ENCODE assay signal across 16 cellular contexts in genomic region chr15:89768071-89768500, GRCh38. TPM values are rescaled to one million over a fixed set of nuclear protein-coding genes. Genes with fewer than 3 reads are reported as not detected.
DNase-seq lines count a peak whose midpoint lies in the region; ATAC-seq and TF ChIP-seq lines count a peak whose summit lies in the region.
"Had no signal": no experiment of that assay in that cellular context is flagged by ENCODE, and none has a peak within 500 bp of the region (broad histone marks: within the 10 kb centered on the region; RNA-seq: fewer than 3 reads in every experiment).

No MANE protein-coding gene starts in this region.

- H3K4me3 ChIP-seq in BJ (ENCODE audit: low read depth, low read length): no peak overlapping the region
- H3K4me3 ChIP-seq in Peyer's patch: no peak overlapping the region
- H3K4me3 ChIP-seq in osteoblast (ENCODE audit: insufficient read depth, low read length): no peak overlapping the region
- no peak overlapping the region for H3K4me3 ChIP-seq in WERI-Rb-1 (ENCODE audit: low read depth, low read length)
- H3K4me3 ChIP-seq: lower lobe of right lung had no signal

- peak; percentile 63 for ATAC-seq in Right ventricle myocardium superior (ENCODE audit: poor library complexity)
- ATAC-seq in SK-N-SH treated with all-trans-retinoic acid at 6 μM for 48 hours: no peak

- no peak overlapping the region for H2AFZ ChIP-seq in osteoblast (ENCODE audit: low read length)

- TF ChIP-seq CTCF in BJ (IDR thresholded peaks at IDR 0.05; ENCODE audit: insufficient read depth, low read depth, low read length) (no peak), Peyer's patch (IDR thresholded peaks at IDR 0.05) (no peak), osteoblast (IDR thresholded peaks at IDR 0.05; ENCODE audit: extremely low read depth, low read depth, low read length) (no peak), WERI-Rb-1 (IDR thresholded peaks at IDR 0.05; ENCODE audit: low read depth, low read length) (no peak)

- no peaks in the 10 kb centered on the region for H4K20me1 ChIP-seq in osteoblast (ENCODE audit: insufficient read depth, low read length)

- no peak overlapping the region for H3K27ac ChIP-seq in Peyer's patch
- no peak overlapping the region for H3K27ac ChIP-seq in osteoblast (ENCODE audit: low read depth, low read length)
- no peak overlapping the region for H3K27ac ChIP-seq in WERI-Rb-1
- H3K27ac ChIP-seq: lower lobe of right lung had no signal

- no peaks in the 10 kb centered on the region for H3K36me3 ChIP-seq in BJ (ENCODE audit: control insufficient read depth, insufficient read depth, low read length)
- H3K36me3 ChIP-seq in Peyer's patch: no peaks in the 10 kb centered on the region
- H3K36me3 ChIP-seq in osteoblast (ENCODE audit: insufficient read depth, low read length): no peaks in the 10 kb centered on the region
- no peaks in the 10 kb centered on the region for H3K36me3 ChIP-seq in WERI-Rb-1
- H3K36me3 ChIP-seq: lower lobe of right lung had no signal

- POLR2A ChIA-PET in BJ (lab: Charles Lee): interaction anchor here (0.6 kb wide), 1 partner anchor 126 kb away, joined by 4 read pairs; the partner anchor contains the start of gene AP3S2

- H3K9me3 ChIP-seq in Peyer's patch (no peaks in the 10 kb centered on the region), osteoblast (ENCODE audit: low read depth, low read length) (no peaks in the 10 kb centered on the region), WERI-Rb-1 (ENCODE audit: severe bottlenecking) (no peaks in the 10 kb centered on the region)
- H3K9me3 ChIP-seq: lower lobe of right lung had no signal

- DNase-seq in BJ (ENCODE audit: low read depth) (peak; percentile 27), Peyer's patch (peak in 2 of 3 donors; percentile 49 to 71), Right ventricle myocardium superior (peak; percentile 58), osteoblast (ENCODE audit: insufficient read length, low spot score, missing footprints) (peak; percentile 65), WERI-Rb-1 (no peak)
- no peak for DNase-seq in stimulated activated CD4-positive, alpha-beta T cell treated with anti-CD3 and anti-CD28 coated beads, Interleukin-4, amount 100 ng/mL, for 4 hours
- DNase-seq in stimulated activated CD4-positive, alpha-beta T cell treated with anti-CD3 and anti-CD28 coated beads, Interleukin-15, amount 100 ng/mL, for 24 hours: no peak
- DNase-seq: activated CD4-positive, alpha-beta T cell treated with anti-CD3 and anti-CD28 coated beads for 1 hour; activated CD8-positive, alpha-beta memory T cell treated with anti-CD3 and anti-CD28 coated beads, Interleukin-2, amount 50 U/mL, for 48 hours; HCEC 1CT; lower lobe of right lung; NCI-H187; NCI-H524 treated with DMSO at 0.1 percent for 48 hours had no signal

- no peak for TF ChIP-seq POLR2A in Peyer's patch (IDR thresholded peaks at IDR 0.05)

- CTCF ChIA-PET in BJ (lab: Yijun Ruan, JAX): interaction anchor here (0.9 to 8.6 kb wide), 7 partner anchors 8 to 120 kb away, joined by 3 to 50 read pairs (median 8); no protein-coding TSS in a partner anchor

- H3K27me3 ChIP-seq in BJ (ENCODE audit: control insufficient read depth, insufficient read depth, low read length): no peaks in the 10 kb centered on the region
- no peaks in the 10 kb centered on the region for H3K27me3 ChIP-seq in Peyer's patch
- H3K27me3 ChIP-seq in osteoblast (ENCODE audit: insufficient read depth, low read length): no peaks in the 10 kb centered on the region
- no peaks in the 10 kb centered on the region for H3K27me3 ChIP-seq in WERI-Rb-1 (ENCODE audit: insufficient read depth, low read depth, severe bottlenecking)

- H3K4me1 ChIP-seq in Peyer's patch (peaks cover 0 to 11% (median 2%) of the 10 kb centered on the region in 4 donors), osteoblast (ENCODE audit: insufficient read depth, low read length) (peaks cover 15% of the 10 kb centered on the region)
- H3K4me1 ChIP-seq: lower lobe of right lung had no signal

- H3K4me2 ChIP-seq in osteoblast (ENCODE audit: insufficient read depth, low read length): no peak overlapping the region

- intact Hi-C loops in Right ventricle myocardium superior (cut with DNase I): no loop called here

- no peaks in the 10 kb centered on the region for H3K79me2 ChIP-seq in osteoblast (ENCODE audit: insufficient read depth, low read length)

TF ChIP-seq in SK-N-SH treated with all-trans-retinoic acid at 6 μM for 48 hours, 23 proteins besides CTCF, POLR2A, EP300 and RAD21 (continues in another document):
- TF ChIP-seq ZNF565 (CRISPR knock-in tag; conservative IDR thresholded peaks at IDR 0.05; ENCODE audit: low read depth) (no peak), ZC3H10 (CRISPR knock-in tag; IDR thresholded peaks at IDR 0.05) (no peak), PATZ1 (CRISPR knock-in tag; IDR thresholded peaks at IDR 0.05; ENCODE audit: borderline replicate concordance) (no peak), SNAI2 (CRISPR knock-in tag; IDR thresholded peaks at IDR 0.05) (no peak), ZNF70 (CRISPR knock-in tag; IDR thresholded peaks at IDR 0.05) (no peak), ZNF8 (CRISPR knock-in tag; IDR thresholded peaks at IDR 0.05) (no peak), BACH2 (CRISPR knock-in tag; IDR thresholded peaks at IDR 0.05; ENCODE audit: borderline replicate concordance) (no peak), ESRRG (CRISPR knock-in tag; IDR thresholded peaks at IDR 0.05) (no peak), RARB (CRISPR knock-in tag; IDR thresholded peaks at IDR 0.05) (no peak), PPARA (CRISPR knock-in tag; IDR thresholded peaks at IDR 0.05; ENCODE audit: borderline replicate concordance) (no peak), CSRNP3 (CRISPR knock-in tag; IDR thresholded peaks at IDR 0.05) (no peak), ZFP3 (CRISPR knock-in tag; IDR thresholded peaks at IDR 0.05) (no peak), OSR1 (CRISPR knock-in tag; IDR thresholded peaks at IDR 0.05) (no peak), ARNTL (CRISPR knock-in tag; IDR thresholded peaks at IDR 0.05; ENCODE audit: borderline replicate concordance, low read depth) (no peak)

RNA-seq across cellular contexts. Expression of gene MESP2, which starts 8.0 kb away (rescaled TPM):
- 0.28 and 0.39 TPM in 2 replicates for polyA plus RNA-seq in BJ (2011; rRNA removed)
- not detected in 2 replicates for polyA minus RNA-seq in BJ (2011; rRNA and poly(A)+ RNA removed)
- not detected for total RNA-seq in Peyer's patch
- 0.13 TPM for total RNA-seq in Right ventricle myocardium superior
- 0.72 and 1.5 TPM in 2 replicates for total RNA-seq in osteoblast
- total RNA-seq: lower lobe of right lung; skeletal muscle tissue; T-helper 1 cell treated with Interleukin-12 subunit alpha and Interleukin-12 subunit beta and Interleukin-4 antibody, amounts not matched to agents 30 ng/mL and 1 ng/mL, for 36 hours had no signal

RNA-seq across cellular contexts. Expression of gene MESP1, which starts 17.0 kb away (rescaled TPM):
- polyA plus RNA-seq in BJ (2011; rRNA removed): 0.20 and 0.49 TPM in 2 replicates
- polyA minus RNA-seq in BJ (2011; rRNA and poly(A)+ RNA removed): not detected in 2 replicates
- total RNA-seq in Peyer's patch: 1 to 10 TPM in 2 of 4 donors, under 1 TPM in 1, not detected in 1; 0.95 to 6.6 (median 1.6) TPM
- 11.6 TPM for total RNA-seq in Right ventricle myocardium superior
- under 0.01 TPM in 2 replicates for total RNA-seq in osteoblast

RNA-seq across cellular contexts. Expression of gene ANPEP, which starts 46.6 kb away (rescaled TPM):
- polyA plus RNA-seq in BJ (2011; rRNA removed): 122 and 187 TPM in 2 replicates
- polyA minus RNA-seq in BJ (2011; rRNA and poly(A)+ RNA removed): 181 and 197 TPM in 2 replicates
- 1,000 to 10,000 TPM in 3 of 4 donors, 100 to 1,000 TPM in 1; 295 to 7,069 (median 4,830) TPM for total RNA-seq in Peyer's patch
- 6.6 TPM for total RNA-seq in Right ventricle myocardium superior
- total RNA-seq in osteoblast: 87.9 and 98.7 TPM in 2 replicates

Comparison
In these comparisons a context has a peak if more than half of its experiments do, and no peak if none do; other contexts are left out.
1. DNase-seq: peak in BJ (single experiment), Peyer's patch (2 of 3), Right ventricle myocardium superior (single experiment) and osteoblast (single experiment); none in stimulated activated CD4-positive, alpha-beta T cell treated with anti-CD3 and anti-CD28 coated beads, Interleukin-4, amount 100 ng/mL, for 4 hours (0 of 2), stimulated activated CD4-positive, alpha-beta T cell treated with anti-CD3 and anti-CD28 coated beads, Interleukin-15, amount 100 ng/mL, for 24 hours (single experiment) and WERI-Rb-1 (single experiment).
2. RNA of gene ANPEP, which starts 46.6 kb away (total RNA-seq): 295 to 7,069 TPM in Peyer's patch and 87.9 to 98.7 TPM in osteoblast; 6.6 TPM in Right ventricle myocardium superior (single experiment); every median in the first group is over 10 times any median in the second.